Comparison of ENCODE assay signal across 1 cellular context in the genomic region with DNA sequence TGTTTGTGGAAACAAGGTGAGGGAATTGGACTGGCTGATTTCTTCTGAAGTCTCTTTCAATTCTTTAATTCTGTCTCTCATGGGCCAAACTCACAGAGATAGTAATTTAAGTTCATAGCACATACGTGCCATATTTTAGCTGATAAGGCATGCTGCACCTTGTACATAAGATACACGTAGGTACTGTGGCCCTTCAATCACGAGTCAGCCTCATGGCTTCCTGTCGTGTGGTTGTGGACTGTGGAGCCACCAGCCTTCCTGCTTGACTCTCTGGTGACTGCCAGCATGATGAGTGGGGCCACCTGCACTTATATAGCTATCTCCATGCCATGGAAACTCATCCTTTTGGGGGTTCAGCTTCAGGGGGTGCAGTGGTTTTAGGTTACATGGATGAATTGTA.
TF ChIP-seq lines count a peak whose summit lies in the region.

No MANE protein-coding gene starts in this region.

TF ChIP-seq in H1, 55 proteins besides CTCF, POLR2A, EP300 and RAD21 (continued from another document):
- TF ChIP-seq, protein P1, sequence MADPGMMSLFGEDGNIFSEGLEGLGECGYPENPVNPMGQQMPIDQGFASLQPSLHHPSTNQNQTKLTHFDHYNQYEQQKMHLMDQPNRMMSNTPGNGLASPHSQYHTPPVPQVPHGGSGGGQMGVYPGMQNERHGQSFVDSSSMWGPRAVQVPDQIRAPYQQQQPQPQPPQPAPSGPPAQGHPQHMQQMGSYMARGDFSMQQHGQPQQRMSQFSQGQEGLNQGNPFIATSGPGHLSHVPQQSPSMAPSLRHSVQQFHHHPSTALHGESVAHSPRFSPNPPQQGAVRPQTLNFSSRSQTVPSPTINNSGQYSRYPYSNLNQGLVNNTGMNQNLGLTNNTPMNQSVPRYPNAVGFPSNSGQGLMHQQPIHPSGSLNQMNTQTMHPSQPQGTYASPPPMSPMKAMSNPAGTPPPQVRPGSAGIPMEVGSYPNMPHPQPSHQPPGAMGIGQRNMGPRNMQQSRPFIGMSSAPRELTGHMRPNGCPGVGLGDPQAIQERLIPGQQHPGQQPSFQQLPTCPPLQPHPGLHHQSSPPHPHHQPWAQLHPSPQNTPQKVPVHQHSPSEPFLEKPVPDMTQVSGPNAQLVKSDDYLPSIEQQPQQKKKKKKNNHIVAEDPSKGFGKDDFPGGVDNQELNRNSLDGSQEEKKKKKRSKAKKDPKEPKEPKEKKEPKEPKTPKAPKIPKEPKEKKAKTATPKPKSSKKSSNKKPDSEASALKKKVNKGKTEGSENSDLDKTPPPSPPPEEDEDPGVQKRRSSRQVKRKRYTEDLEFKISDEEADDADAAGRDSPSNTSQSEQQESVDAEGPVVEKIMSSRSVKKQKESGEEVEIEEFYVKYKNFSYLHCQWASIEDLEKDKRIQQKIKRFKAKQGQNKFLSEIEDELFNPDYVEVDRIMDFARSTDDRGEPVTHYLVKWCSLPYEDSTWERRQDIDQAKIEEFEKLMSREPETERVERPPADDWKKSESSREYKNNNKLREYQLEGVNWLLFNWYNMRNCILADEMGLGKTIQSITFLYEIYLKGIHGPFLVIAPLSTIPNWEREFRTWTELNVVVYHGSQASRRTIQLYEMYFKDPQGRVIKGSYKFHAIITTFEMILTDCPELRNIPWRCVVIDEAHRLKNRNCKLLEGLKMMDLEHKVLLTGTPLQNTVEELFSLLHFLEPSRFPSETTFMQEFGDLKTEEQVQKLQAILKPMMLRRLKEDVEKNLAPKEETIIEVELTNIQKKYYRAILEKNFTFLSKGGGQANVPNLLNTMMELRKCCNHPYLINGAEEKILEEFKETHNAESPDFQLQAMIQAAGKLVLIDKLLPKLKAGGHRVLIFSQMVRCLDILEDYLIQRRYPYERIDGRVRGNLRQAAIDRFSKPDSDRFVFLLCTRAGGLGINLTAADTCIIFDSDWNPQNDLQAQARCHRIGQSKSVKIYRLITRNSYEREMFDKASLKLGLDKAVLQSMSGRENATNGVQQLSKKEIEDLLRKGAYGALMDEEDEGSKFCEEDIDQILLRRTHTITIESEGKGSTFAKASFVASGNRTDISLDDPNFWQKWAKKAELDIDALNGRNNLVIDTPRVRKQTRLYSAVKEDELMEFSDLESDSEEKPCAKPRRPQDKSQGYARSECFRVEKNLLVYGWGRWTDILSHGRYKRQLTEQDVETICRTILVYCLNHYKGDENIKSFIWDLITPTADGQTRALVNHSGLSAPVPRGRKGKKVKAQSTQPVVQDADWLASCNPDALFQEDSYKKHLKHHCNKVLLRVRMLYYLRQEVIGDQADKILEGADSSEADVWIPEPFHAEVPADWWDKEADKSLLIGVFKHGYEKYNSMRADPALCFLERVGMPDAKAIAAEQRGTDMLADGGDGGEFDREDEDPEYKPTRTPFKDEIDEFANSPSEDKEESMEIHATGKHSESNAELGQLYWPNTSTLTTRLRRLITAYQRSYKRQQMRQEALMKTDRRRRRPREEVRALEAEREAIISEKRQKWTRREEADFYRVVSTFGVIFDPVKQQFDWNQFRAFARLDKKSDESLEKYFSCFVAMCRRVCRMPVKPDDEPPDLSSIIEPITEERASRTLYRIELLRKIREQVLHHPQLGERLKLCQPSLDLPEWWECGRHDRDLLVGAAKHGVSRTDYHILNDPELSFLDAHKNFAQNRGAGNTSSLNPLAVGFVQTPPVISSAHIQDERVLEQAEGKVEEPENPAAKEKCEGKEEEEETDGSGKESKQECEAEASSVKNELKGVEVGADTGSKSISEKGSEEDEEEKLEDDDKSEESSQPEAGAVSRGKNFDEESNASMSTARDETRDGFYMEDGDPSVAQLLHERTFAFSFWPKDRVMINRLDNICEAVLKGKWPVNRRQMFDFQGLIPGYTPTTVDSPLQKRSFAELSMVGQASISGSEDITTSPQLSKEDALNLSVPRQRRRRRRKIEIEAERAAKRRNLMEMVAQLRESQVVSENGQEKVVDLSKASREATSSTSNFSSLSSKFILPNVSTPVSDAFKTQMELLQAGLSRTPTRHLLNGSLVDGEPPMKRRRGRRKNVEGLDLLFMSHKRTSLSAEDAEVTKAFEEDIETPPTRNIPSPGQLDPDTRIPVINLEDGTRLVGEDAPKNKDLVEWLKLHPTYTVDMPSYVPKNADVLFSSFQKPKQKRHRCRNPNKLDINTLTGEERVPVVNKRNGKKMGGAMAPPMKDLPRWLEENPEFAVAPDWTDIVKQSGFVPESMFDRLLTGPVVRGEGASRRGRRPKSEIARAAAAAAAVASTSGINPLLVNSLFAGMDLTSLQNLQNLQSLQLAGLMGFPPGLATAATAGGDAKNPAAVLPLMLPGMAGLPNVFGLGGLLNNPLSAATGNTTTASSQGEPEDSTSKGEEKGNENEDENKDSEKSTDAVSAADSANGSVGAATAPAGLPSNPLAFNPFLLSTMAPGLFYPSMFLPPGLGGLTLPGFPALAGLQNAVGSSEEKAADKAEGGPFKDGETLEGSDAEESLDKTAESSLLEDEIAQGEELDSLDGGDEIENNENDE (IDR thresholded peaks at IDR 0.05; ENCODE audit: insufficient replicate concordance, low read length) = no peak
- TF ChIP-seq KDM4A (IDR thresholded peaks at IDR 0.05; ENCODE audit: low read depth, low read length, severe bottlenecking) (no peak), BRCA1 (IDR thresholded peaks at IDR 0.05; ENCODE audit: low read depth, low read length) (no peak), EZH2 (IDR thresholded peaks at IDR 0.05; ENCODE audit: low read depth, low read length, severe bottlenecking) (no peak), NANOG (IDR thresholded peaks at IDR 0.05; ENCODE audit: insufficient read depth, low read depth, low read length, poor library complexity, severe bottlenecking) (no peak), RNF2 (IDR thresholded peaks at IDR 0.05; ENCODE audit: borderline replicate concordance, low read depth, low read length, missing control alignments, poor library complexity, severe bottlenecking) (no peak), SIN3A (conservative IDR thresholded peaks at IDR 0.05 in 1 of 2, IDR thresholded peaks at IDR 0.05 in 1 of 2; ENCODE audit: low read depth in 1 of 2, low read length in 2 of 2) (no peak), TEAD4 (IDR thresholded peaks at IDR 0.05; ENCODE audit: low read depth, low read length) (no peak)
